10 cellular contexts compared by ENCODE assay signal in the genomic region with DNA sequence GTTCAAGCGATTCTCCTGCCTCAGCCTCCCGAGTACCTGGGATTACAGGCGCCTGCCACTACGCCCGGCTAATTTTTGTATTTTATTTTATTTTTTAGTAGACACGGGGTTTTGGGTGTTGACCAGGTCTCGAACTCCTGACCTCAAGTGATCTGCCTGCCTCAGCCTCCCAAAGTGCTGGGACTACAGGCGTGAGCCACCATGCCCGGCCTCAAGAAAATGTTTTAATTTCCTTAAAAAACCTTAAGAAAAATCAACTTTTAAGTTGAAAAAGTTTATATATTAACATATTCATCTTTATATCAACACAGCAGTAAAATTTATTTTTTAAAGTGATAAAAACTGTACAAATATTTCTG. TPM values are rescaled to one million over a fixed set of nuclear protein-coding genes. Genes with fewer than 3 reads are reported as not detected.
DNase-seq lines count a peak whose midpoint lies in the region; ATAC-seq and TF ChIP-seq lines count a peak whose summit lies in the region.
"Not testable (repeated sequence)": the region's sequence is repeated elsewhere in the genome, so short reads cannot be mapped to it uniquely, and the experiment has no call there.
"Had no signal": no experiment of that assay in that cellular context is flagged by ENCODE, and none has a peak within 500 bp of the region (broad histone marks: within the 10 kb centered on the region; RNA-seq: fewer than 3 reads in every experiment).

No MANE protein-coding gene starts in this region.

- ATAC-seq in effector memory CD8-positive, alpha-beta T cell (replicated peaks), result not testable (repeated sequence)

- not testable (repeated sequence) for H2AFZ ChIP-seq in neuron (ENCODE audit: low read depth, low read length)

- CTCF ChIA-PET in activated naive CD4-positive, alpha-beta T cell treated with anti-CD3 and anti-CD28 coated beads, Interleukin-2, amount 10 ng/mL, durations not matched to agents 7 days and 5 days (lab: Charles Lee), result not testable (repeated sequence)

- H3K9me3 ChIP-seq in BE2C; SJSA1 (replicated peaks); neuron (ENCODE audit: low read length); suprapubic skin: not testable (repeated sequence)

- 80% methylated on average over 9 of the region's 9 CpGs for WGBS in suprapubic skin

- TF ChIP-seq EP300 in suprapubic skin (IDR thresholded peaks at IDR 0.05), result not testable (repeated sequence)

- TF ChIP-seq CTCF in BE2C (IDR thresholded peaks at IDR 0.05; ENCODE audit: low read depth, low read length); HL-60 (IDR thresholded peaks at IDR 0.05; ENCODE audit: insufficient read depth, low read length); suprapubic skin (IDR thresholded peaks at IDR 0.05): not testable (repeated sequence)

- not testable (repeated sequence) for H3K36me3 ChIP-seq in BE2C; SJSA1; neuron (ENCODE audit: insufficient read depth, low read length); suprapubic skin

- H3K4me3 ChIP-seq in BE2C (ENCODE audit: low read depth, low read length) (peak overlapping the region; percentile 36), SJSA1 (peak overlapping the region; percentile 64), neuron (ENCODE audit: low read length) (peak overlapping the region; percentile 37), suprapubic skin (peak overlapping the region; percentile 92)
- not testable (repeated sequence) for H3K4me3 ChIP-seq in HL-60 (replicated peaks; ENCODE audit: insufficient read depth, low read length)

- H3K27me3 Mint-ChIP-seq in activated naive CD4-positive, alpha-beta T cell treated with anti-CD3 and anti-CD28 coated beads, Interleukin-2, amount 10 ng/mL, durations not matched to agents 7 days and 5 days; effector memory CD8-positive, alpha-beta T cell; immature natural killer cell (ENCODE audit: low read depth in 3 of 3): not testable (repeated sequence)

- H3K27me3 ChIP-seq in BE2C; HL-60 (ENCODE audit: insufficient read depth, poor library complexity, severe bottlenecking); SJSA1 (replicated peaks); neuron (ENCODE audit: insufficient read depth, low read length); suprapubic skin: not testable (repeated sequence)

- peak overlapping the region; percentile 42 for H3K27ac ChIP-seq in HL-60 (replicated peaks)
- not testable (repeated sequence) for H3K27ac ChIP-seq in SJSA1, suprapubic skin

- not testable (repeated sequence) for H3K4me1 ChIP-seq in BE2C; SJSA1 (replicated peaks); neuron (ENCODE audit: insufficient read depth, low read length); suprapubic skin

- not testable (repeated sequence) for DNase-seq in BE2C; HL-60 (ENCODE audit: low read depth in 1 of 2, low spot score in 1 of 2); SJSA1 (ENCODE audit: low read depth in 1 of 2, low spot score in 2 of 2); activated naive CD4-positive, alpha-beta T cell treated with anti-CD3 and anti-CD28 coated beads, Interleukin-2, amount 10 ng/mL, durations not matched to agents 7 days and 5 days; effector memory CD8-positive, alpha-beta T cell; immature natural killer cell; suprapubic skin (ENCODE audit: low spot score in 2 of 2)

- not testable (repeated sequence) for H3K36me3 Mint-ChIP-seq in activated naive CD4-positive, alpha-beta T cell treated with anti-CD3 and anti-CD28 coated beads, Interleukin-2, amount 10 ng/mL, durations not matched to agents 7 days and 5 days; effector memory CD8-positive, alpha-beta T cell (ENCODE audit: insufficient read depth); immature natural killer cell

- not testable (repeated sequence) for H3K9me3 Mint-ChIP-seq in activated naive CD4-positive, alpha-beta T cell treated with anti-CD3 and anti-CD28 coated beads, Interleukin-2, amount 10 ng/mL, durations not matched to agents 7 days and 5 days; effector memory CD8-positive, alpha-beta T cell; immature natural killer cell

- not testable (repeated sequence) for TF ChIP-seq POLR2A in suprapubic skin (IDR thresholded peaks at IDR 0.05)

- H3K4me3 Mint-ChIP-seq in activated naive CD4-positive, alpha-beta T cell treated with anti-CD3 and anti-CD28 coated beads, Interleukin-2, amount 10 ng/mL, durations not matched to agents 7 days and 5 days, result peak overlapping the region; percentile 95
- peak overlapping the region; percentile 91 to 94 for H3K4me3 Mint-ChIP-seq in effector memory CD8-positive, alpha-beta T cell
- peak overlapping the region; percentile 95 to 100 (median 97) for H3K4me3 Mint-ChIP-seq in immature natural killer cell

- not testable (repeated sequence) for H3K27ac Mint-ChIP-seq in activated naive CD4-positive, alpha-beta T cell treated with anti-CD3 and anti-CD28 coated beads, Interleukin-2, amount 10 ng/mL, durations not matched to agents 7 days and 5 days
- peak overlapping the region in 1 of 2 donors; percentile 89 for H3K27ac Mint-ChIP-seq in effector memory CD8-positive, alpha-beta T cell
- H3K27ac Mint-ChIP-seq in immature natural killer cell, result peak overlapping the region in 4 of 6 donors; percentile 69 to 93 (median 82)

- H3K4me1 Mint-ChIP-seq in activated naive CD4-positive, alpha-beta T cell treated with anti-CD3 and anti-CD28 coated beads, Interleukin-2, amount 10 ng/mL, durations not matched to agents 7 days and 5 days, result peaks cover 18% of the 10 kb centered on the region
- H3K4me1 Mint-ChIP-seq in effector memory CD8-positive, alpha-beta T cell (ENCODE audit: low read depth in 2 of 2), result peaks cover 6 to 18% of the 10 kb centered on the region in 2 donors
- H3K4me1 Mint-ChIP-seq in immature natural killer cell, result peaks cover 16 to 29% of the 10 kb centered on the region in 2 donors

RNA-seq across cellular contexts. Expression of a gene that starts 0.5 kb away (rescaled TPM):
- polyA plus RNA-seq in BE2C (2012; ENCODE audit: insufficient read depth, insufficient read length, low read depth), result 24.9 TPM
- 5.5 and 6.6 TPM in 2 replicates for total RNA-seq in SJSA1 (2014; rRNA removed; shearing (Covaris generic))
- polyA plus RNA-seq in immature natural killer cell, result 1 to 10 TPM in 2 of 3 donors, under 1 TPM in 1; 0.34 to 7.2 (median 5.9) TPM
- total RNA-seq in suprapubic skin, result 10 to 100 TPM in 1 of 4 donors, 1 to 10 TPM in 3; 4.8 to 10.5 (median 7.0) TPM

RNA-seq across cellular contexts. Expression of a gene that starts 7.8 kb away (rescaled TPM):
- not detected for polyA plus RNA-seq in BE2C (2012; ENCODE audit: insufficient read depth, insufficient read length, low read depth)
- total RNA-seq in SJSA1 (2014; rRNA removed; shearing (Covaris generic)), result not detected in 2 replicates
- polyA plus RNA-seq in immature natural killer cell, result not detected
- under 1 TPM in 1 of 4 donors, not detected in 3; 0.16 TPM for total RNA-seq in suprapubic skin
- total RNA-seq: H4 had no signal

RNA-seq across cellular contexts. Expression of a gene that starts 46.3 kb away (rescaled TPM):
- polyA plus RNA-seq in BE2C (2012; ENCODE audit: insufficient read depth, insufficient read length, low read depth), result 0.59 TPM
- 0.29 and 0.91 TPM in 2 replicates for total RNA-seq in SJSA1 (2014; rRNA removed; shearing (Covaris generic))
- not detected for polyA plus RNA-seq in immature natural killer cell
- total RNA-seq in suprapubic skin, result 100 to 1,000 TPM in 1 of 4 donors, 1 to 10 TPM in 2, under 1 TPM in 1; 0.65 to 170 (median 6.0) TPM

RNA-seq across cellular contexts. Expression of a gene that starts 55.0 kb away (rescaled TPM):
- not detected for polyA plus RNA-seq in BE2C (2012; ENCODE audit: insufficient read depth, insufficient read length, low read depth)
- not detected in 2 replicates for total RNA-seq in SJSA1 (2014; rRNA removed; shearing (Covaris generic))
- polyA plus RNA-seq in immature natural killer cell, result not detected
- under 1 TPM in 1 of 4 donors, not detected in 3; 0.51 TPM for total RNA-seq in suprapubic skin
- total RNA-seq: H4, ureter had no signal
